ENCODE assay signal across 10 cellular contexts in the genomic region with DNA sequence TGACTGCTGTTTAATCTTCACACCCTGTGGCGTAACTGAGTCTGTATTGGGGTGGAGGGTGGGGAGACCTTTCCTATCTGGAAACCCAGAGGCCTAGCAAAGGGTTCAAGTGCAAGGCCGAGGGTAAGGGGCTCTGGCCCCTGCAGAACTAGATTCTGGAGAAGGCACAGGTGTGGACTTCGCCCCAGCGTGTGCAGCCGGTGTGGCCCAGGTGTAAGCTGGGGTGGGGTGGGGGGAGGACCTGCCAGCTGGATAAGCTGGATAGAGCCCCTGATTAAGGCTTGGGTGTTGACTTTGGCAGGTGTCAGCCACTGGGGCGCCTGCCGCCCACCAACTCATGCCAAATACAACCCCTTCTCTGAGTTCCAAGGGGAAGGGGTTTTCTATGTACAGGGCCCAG. TPM values are rescaled to one million over a fixed set of nuclear protein-coding genes. Genes with fewer than 3 reads are reported as not detected.
A peak's percentile ranks its signal among the peaks of the same experiment; 100 is the strongest.
DNase-seq lines count a peak whose midpoint lies in the region; ATAC-seq and TF ChIP-seq lines count a peak whose summit lies in the region.
"Had no signal": no experiment of that assay in that cellular context is flagged by ENCODE, and none has a peak within 500 bp of the region (broad histone marks: within the 10 kb centered on the region; RNA-seq: fewer than 3 reads in every experiment).

No MANE protein-coding gene starts in this region.

- H3K27me3 ChIP-seq in neuronal stem cell (ENCODE audit: control insufficient read depth in 3 of 3, insufficient read depth in 3 of 3, low read depth in 1 of 3, low read length in 3 of 3) (peaks cover 0 to 7% (median 0%) of the 10 kb centered on the region in 3 experiments), osteoblast (ENCODE audit: insufficient read depth, low read length) (no peaks in the 10 kb centered on the region)

- H3K18ac ChIP-seq in neuronal stem cell (ENCODE audit: low read length), result no peak overlapping the region

- peak overlapping the region; percentile 76 to 96 (median 85) for H3K27ac Mint-ChIP-seq in CD14-positive monocyte

- no peaks in the 10 kb centered on the region for H3K79me1 ChIP-seq in neuronal stem cell (ENCODE audit: low read depth, low read length)

- peaks cover 0 to 2% (median 0%) of the 10 kb centered on the region in 3 donors for H3K27me3 Mint-ChIP-seq in CD14-positive monocyte (ENCODE audit: low read depth in 3 of 3)

- H3K9me3 ChIP-seq in neuronal stem cell (replicated peaks in 1 of 2; ENCODE audit: control insufficient read depth in 2 of 2, insufficient read depth in 1 of 2, low read depth in 1 of 2, low read length in 2 of 2) (no peaks in the 10 kb centered on the region), osteoblast (ENCODE audit: low read depth, low read length) (no peaks in the 10 kb centered on the region)

- H3K36me3 ChIP-seq in neuronal stem cell (replicated peaks in 1 of 2; ENCODE audit: control insufficient read depth in 2 of 2, insufficient read depth in 2 of 2, low read length in 2 of 2) (peaks cover 6 to 16% of the 10 kb centered on the region in 2 donors), osteoblast (ENCODE audit: insufficient read depth, low read length) (peaks cover 10% of the 10 kb centered on the region)

- H3K79me2 ChIP-seq in osteoblast (ENCODE audit: insufficient read depth, low read length), result no peaks in the 10 kb centered on the region

- H3K4me3 ChIP-seq in NB4 (ENCODE audit: low read depth, low read length) (peak overlapping the region; percentile 46), epithelial cell of proximal tubule (ENCODE audit: low read depth, low read length) (peak overlapping the region; percentile 86), neuronal stem cell (ENCODE audit: low read length in 2 of 2) (no peak overlapping the region), osteoblast (ENCODE audit: insufficient read depth, low read length) (no peak overlapping the region)

- H3K4me1 ChIP-seq in neuronal stem cell (ENCODE audit: control insufficient read depth in 2 of 2, insufficient read depth in 1 of 2, low read depth in 1 of 2, low read length in 2 of 2) (peaks cover 2 to 6% of the 10 kb centered on the region in 2 donors), osteoblast (ENCODE audit: insufficient read depth, low read length) (peaks cover 6% of the 10 kb centered on the region)

- H2AFZ ChIP-seq in neuronal stem cell (ENCODE audit: low read length), result no peak overlapping the region
- no peak overlapping the region for H2AFZ ChIP-seq in osteoblast (ENCODE audit: low read length)

- H3K9ac ChIP-seq in neuronal stem cell (ENCODE audit: low read depth, low read length, poor library complexity), result no peak overlapping the region

- intact Hi-C loops in CD14-positive monocyte (cut with micrococcal nuclease), result loop anchor here (2.0 to 5.0 kb wide), 3 partner anchors 13 to 41 kb away; partner anchors contain the start of genes SWSAP1 (in 1 of the 2) and TSPAN16 (in 1 of the 2)

- no peak overlapping the region for H3K23ac ChIP-seq in neuronal stem cell (ENCODE audit: low read depth, low read length, poor library complexity)

- H4K8ac ChIP-seq in neuronal stem cell (ENCODE audit: low read depth, low read length), result no peak overlapping the region

- no peak overlapping the region for H3K14ac ChIP-seq in neuronal stem cell (ENCODE audit: low read length)

- H3K4ac ChIP-seq in neuronal stem cell (ENCODE audit: low read length), result no peak overlapping the region

- H3K27ac ChIP-seq in neuronal stem cell (replicated peaks; ENCODE audit: low read length), result no peak overlapping the region
- no peak overlapping the region for H3K27ac ChIP-seq in osteoblast (ENCODE audit: low read depth, low read length)

- no peak for TF ChIP-seq POLR2A in NB4 (IDR thresholded peaks at IDR 0.05; ENCODE audit: extremely low read depth, insufficient read length)

- DNase-seq in CD14-positive monocyte (ENCODE audit: low spot score) (no peak), NB4 (ENCODE audit: low read depth) (no peak), epithelial cell of proximal tubule (ENCODE audit: low read depth) (no peak), neuronal stem cell (ENCODE audit: low spot score) (no peak), osteoblast (ENCODE audit: insufficient read length, low spot score, missing footprints) (no peak), NCI-H1048 (lab: John Stamatoyannopoulos, UW) (no peak), iPS-NIHi7 (ENCODE audit: extremely low spot score) (no peak)
- DNase-seq: DMS79 treated with DMSO at 0.1 percent for 48 hours, NCI-H2227 treated with DMSO at 0.1 percent for 48 hours had no signal

- peaks cover 31% of the 10 kb centered on the region for H3K4me1 Mint-ChIP-seq in CD14-positive monocyte

- no peak overlapping the region for H2BK5ac ChIP-seq in neuronal stem cell (ENCODE audit: low read length)

- no CpG with 5 or more reads among the region's 7 CpGs for WGBS in neuronal stem cell (ENCODE audit: extremely low coverage in 2 of 2, insufficient read length in 2 of 2, insufficient replicate concordance in 1 of 2), 2 donors

- no peak overlapping the region for H2BK120ac ChIP-seq in neuronal stem cell (ENCODE audit: low read depth, low read length)

- no peak overlapping the region for H3K4me2 ChIP-seq in neuronal stem cell (ENCODE audit: insufficient read depth, low read length, poor library complexity, severe bottlenecking)
- H3K4me2 ChIP-seq in osteoblast (ENCODE audit: insufficient read depth, low read length), result no peak overlapping the region

- H2BK15ac ChIP-seq in neuronal stem cell (ENCODE audit: low read length), result peak overlapping the region; percentile 6

- H4K20me1 ChIP-seq in osteoblast (ENCODE audit: insufficient read depth, low read length), result peaks cover 7% of the 10 kb centered on the region

- H2BK12ac ChIP-seq in neuronal stem cell (ENCODE audit: low read length), result no peak overlapping the region

- peak overlapping the region; percentile 91 to 99 for H3K4me3 Mint-ChIP-seq in CD14-positive monocyte

- no peak overlapping the region for H2AK5ac ChIP-seq in neuronal stem cell (ENCODE audit: low read depth, low read length)

- no peak overlapping the region for H4K91ac ChIP-seq in neuronal stem cell (ENCODE audit: low read depth, low read length, poor library complexity)

- no peak for ATAC-seq in HG03520 (IDR thresholded peaks at IDR 0.05; ENCODE audit: unreplicated experiment)

- no peak for TF ChIP-seq CTCF in CD14-positive monocyte (IDR thresholded peaks at IDR 0.05)
- TF ChIP-seq CTCF in NB4 (IDR thresholded peaks at IDR 0.05; ENCODE audit: low read depth, low read length), result no peak
- TF ChIP-seq CTCF in epithelial cell of proximal tubule (conservative IDR thresholded peaks at IDR 0.05; ENCODE audit: low read depth, low read length), result no peak
- no peak for TF ChIP-seq CTCF in osteoblast (IDR thresholded peaks at IDR 0.05; ENCODE audit: extremely low read depth, low read depth, low read length)

- peaks cover 0 to 6% (median 0%) of the 10 kb centered on the region in 7 donors for H3K9me3 Mint-ChIP-seq in CD14-positive monocyte

- H3K36me3 Mint-ChIP-seq in CD14-positive monocyte, result peaks cover 45 to 68% of the 10 kb centered on the region in 2 donors

RNA-seq across cellular contexts. Expression of gene RAB3D, which starts 1.3 kb away (rescaled TPM):
- 10 to 100 TPM; 52.9 to 60.8 TPM for polyA plus RNA-seq in CD14-positive monocyte
- total RNA-seq in epithelial cell of proximal tubule, result 13.4 and 18.3 TPM in 2 replicates
- polyA plus RNA-seq in neuronal stem cell (2013, experiment 1 of 2), result 4.3 TPM
- polyA plus RNA-seq in neuronal stem cell (2013, experiment 2 of 2), result 4.7 TPM
- total RNA-seq in osteoblast, result 2.1 and 3.3 TPM in 2 replicates

RNA-seq across cellular contexts. Expression of gene TMEM205, which starts 7.9 kb away (rescaled TPM):
- polyA plus RNA-seq in CD14-positive monocyte, result 100 to 1,000 TPM; 252 to 335 TPM
- total RNA-seq in epithelial cell of proximal tubule, result 226 and 228 TPM in 2 replicates
- polyA plus RNA-seq in neuronal stem cell (2013, experiment 1 of 2), result 57.4 TPM
- 54.0 TPM for polyA plus RNA-seq in neuronal stem cell (2013, experiment 2 of 2)
- 29.2 and 59.4 TPM in 2 replicates for total RNA-seq in osteoblast

RNA-seq across cellular contexts. Expression of gene CCDC159, which starts 8.2 kb away (rescaled TPM):
- 10 to 100 TPM; 37.1 to 38.3 TPM for polyA plus RNA-seq in CD14-positive monocyte
- total RNA-seq in epithelial cell of proximal tubule, result 6.1 and 7.8 TPM in 2 replicates
- polyA plus RNA-seq in neuronal stem cell (2013, experiment 1 of 2), result 5.4 TPM
- polyA plus RNA-seq in neuronal stem cell (2013, experiment 2 of 2), result 4.5 TPM
- 4.0 and 8.0 TPM in 2 replicates for total RNA-seq in osteoblast

RNA-seq across cellular contexts. Expression of gene PLPPR2, which starts 17.1 kb away (rescaled TPM):
- polyA plus RNA-seq in CD14-positive monocyte, result 10 to 100 TPM; 35.0 to 45.5 TPM
- 1.3 and 6.2 TPM in 2 replicates for total RNA-seq in epithelial cell of proximal tubule
- 7.4 TPM for polyA plus RNA-seq in neuronal stem cell (2013, experiment 1 of 2)
- polyA plus RNA-seq in neuronal stem cell (2013, experiment 2 of 2), result 8.0 TPM
- 10.6 and 14.1 TPM in 2 replicates for total RNA-seq in osteoblast

RNA-seq across cellular contexts. Expression of gene SWSAP1, which starts 36.3 kb away (rescaled TPM):
- 10 to 100 TPM in 1 of 2 donors, 1 to 10 TPM in 1; 8.7 to 11.5 TPM for polyA plus RNA-seq in CD14-positive monocyte
- 1.2 and 2.7 TPM in 2 replicates for total RNA-seq in epithelial cell of proximal tubule
- polyA plus RNA-seq in neuronal stem cell (2013, experiment 1 of 2), result 3.0 TPM
- 2.9 TPM for polyA plus RNA-seq in neuronal stem cell (2013, experiment 2 of 2)
- 0.72 and 0.88 TPM in 2 replicates for total RNA-seq in osteoblast

Comparison
In these comparisons a context has a peak if more than half of its experiments do, and no peak if none do; other contexts are left out.
1. H3K4me3 ChIP-seq: peak in NB4 (single experiment) and epithelial cell of proximal tubule (single experiment); none in neuronal stem cell (0 of 2) and osteoblast (single experiment).